Comparison of ENCODE assay signal across 8 cellular contexts in the genomic region with DNA sequence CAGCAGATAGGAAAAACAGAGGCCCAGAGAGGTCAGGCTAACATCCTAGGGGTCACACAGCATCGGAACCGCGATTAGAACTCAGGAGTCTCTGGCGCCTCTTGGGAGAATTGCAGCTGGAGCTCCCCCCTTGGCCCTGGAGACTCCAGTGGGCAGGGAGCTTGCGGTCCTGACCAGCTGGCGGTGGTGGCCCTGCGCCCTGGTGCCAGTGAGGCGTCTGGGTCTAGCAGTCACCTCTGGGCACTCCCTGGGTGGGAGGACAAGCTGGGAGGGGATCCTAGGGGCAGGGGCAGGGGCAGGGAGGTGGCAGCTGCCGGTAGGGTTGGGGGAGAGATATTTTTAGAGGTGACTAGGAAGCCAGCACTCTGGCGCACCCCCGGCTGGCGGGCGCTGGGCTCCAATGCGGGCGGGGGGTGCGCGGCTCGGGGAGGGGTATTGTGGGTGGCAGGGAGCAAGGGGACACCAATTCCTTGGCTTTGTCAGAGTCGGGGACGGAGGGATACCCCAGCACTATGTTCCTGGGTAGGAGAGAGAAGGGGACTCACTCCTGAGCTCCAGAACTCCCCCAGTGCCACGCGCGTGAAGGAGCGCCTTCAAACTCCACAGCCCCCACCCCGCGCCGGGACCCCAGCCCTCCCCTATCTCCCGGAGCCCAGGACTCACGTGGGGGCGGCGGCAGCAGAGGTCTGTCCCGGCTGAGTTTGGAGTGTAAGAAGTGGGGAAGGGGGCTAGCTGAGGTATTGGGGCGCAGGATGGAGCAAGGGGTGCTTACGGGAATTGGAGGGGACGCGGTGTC. TPM values are rescaled to one million over a fixed set of nuclear protein-coding genes. Genes with fewer than 3 reads are reported as not detected.
DNase-seq lines count a peak whose midpoint lies in the region; ATAC-seq and TF ChIP-seq lines count a peak whose summit lies in the region.

No MANE protein-coding gene starts in this region.

- in situ Hi-C loops in brain microvascular endothelial cell (cut with HindIII; ENCODE audit: low pct_ligation_motif_present, low sequenced_read_pairs), result no loop called here

- no peak for DNase-seq in AG04449 (ENCODE audit: low read depth, low spot score)
- no peak for DNase-seq in brain microvascular endothelial cell
- DNase-seq in mesothelial cell of epicardium (ENCODE audit: low spot score in 2 of 2, unreplicated experiment in 2 of 2), result no peak
- no peak for DNase-seq in kidney tubule cell (ENCODE audit: low spot score)
- no peak for DNase-seq in NCI-H1694 (lab: John Stamatoyannopoulos, UW)
- no peak for DNase-seq in 8988T

- H3K36me3 Mint-ChIP-seq in mesothelial cell of epicardium, result no peaks in the 10 kb centered on the region

- H3K27ac Mint-ChIP-seq in mesothelial cell of epicardium, result no peak overlapping the region

- H3K9me3 Mint-ChIP-seq in mesothelial cell of epicardium, result no peaks in the 10 kb centered on the region

- peak overlapping the region; percentile 85 for H3K4me3 ChIP-seq in AG04449 (ENCODE audit: low read depth, low read length)
- H3K4me3 ChIP-seq in brain microvascular endothelial cell (ENCODE audit: low read depth, low read length), result peak overlapping the region; percentile 76

- H3K36me3 ChIP-seq in brain microvascular endothelial cell (replicated peaks), result no peaks in the 10 kb centered on the region

- H3K27me3 Mint-ChIP-seq in mesothelial cell of epicardium (ENCODE audit: low read depth), result peaks cover 77% of the 10 kb centered on the region

- CTCF ChIA-PET in AG04449 (lab: Yijun Ruan, JAX), result interaction anchor here (0.7 to 8.9 kb wide), 10 partner anchors 8 to 70 kb away, joined by 3 to 165 read pairs (median 10); no protein-coding TSS in a partner anchor

- POLR2A ChIA-PET in AG04449 (lab: Yijun Ruan, JAX), result interaction anchor here (0.8 kb wide), 1 partner anchor 12 kb away, joined by 3 read pairs; no protein-coding TSS in a partner anchor

- H3K27ac ChIP-seq in brain microvascular endothelial cell, result no peak overlapping the region

- H3K4me1 Mint-ChIP-seq in mesothelial cell of epicardium, result peaks cover 3% of the 10 kb centered on the region

- H3K27me3 ChIP-seq in brain microvascular endothelial cell (replicated peaks), result peaks cover 10% of the 10 kb centered on the region

- TF ChIP-seq CTCF in AG04449 (IDR thresholded peaks at IDR 0.05; ENCODE audit: insufficient read depth, low read length, missing control alignments), result no peak
- no peak for TF ChIP-seq CTCF in brain microvascular endothelial cell (IDR thresholded peaks at IDR 0.05; ENCODE audit: low read depth, low read length, missing control alignments)
- no peak for TF ChIP-seq CTCF in mesothelial cell of epicardium (IDR thresholded peaks at IDR 0.05; ENCODE audit: unreplicated experiment)

- H3K4me3 Mint-ChIP-seq in mesothelial cell of epicardium, result peak overlapping the region; percentile 69

- ATAC-seq in HG02943 (IDR thresholded peaks at IDR 0.05; ENCODE audit: low read depth, unreplicated experiment) (peak; percentile 31), HG03108 (IDR thresholded peaks at IDR 0.05; ENCODE audit: unreplicated experiment) (no peak)

RNA-seq across cellular contexts. Expression of gene PHOSPHO1, which starts 0.6 kb away (rescaled TPM):
- total RNA-seq in mesothelial cell of epicardium, result 0.25 to 0.40 TPM in 2 of 3 replicates, not detected in the other

RNA-seq across cellular contexts. Expression of gene ABI3, which starts 19.5 kb away (rescaled TPM):
- 0.51 to 1.3 TPM (median 0.69 TPM) in 3 replicates for total RNA-seq in mesothelial cell of epicardium

RNA-seq across cellular contexts. Expression of gene GNGT2, which starts 19.6 kb away (rescaled TPM):
- 0.34 TPM in 1 of 3 replicates, not detected in the others for total RNA-seq in mesothelial cell of epicardium
